Comparison of ENCODE assay signal across 10 cellular contexts in the genomic region with DNA sequence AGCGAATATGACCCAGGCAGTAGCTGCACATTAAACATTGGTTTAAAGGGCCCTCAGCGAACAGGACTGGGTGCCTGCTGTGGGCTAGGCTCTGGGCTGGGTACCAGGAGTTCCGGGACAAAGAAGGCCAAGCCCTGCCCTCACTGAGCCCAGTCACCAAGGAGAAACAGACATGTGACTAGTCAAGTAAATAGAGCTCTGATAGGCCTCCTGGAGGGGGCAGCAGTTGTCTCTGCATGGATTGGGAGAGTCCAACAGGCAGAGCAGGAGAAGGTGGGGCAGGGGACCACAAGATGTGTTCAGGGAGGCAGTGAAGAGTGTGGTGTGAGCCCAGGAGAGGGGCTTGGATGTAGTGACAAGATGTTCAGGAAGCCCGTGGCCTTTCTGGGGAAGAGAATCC. TPM values are rescaled to one million over a fixed set of nuclear protein-coding genes. Genes with fewer than 3 reads are reported as not detected.
DNase-seq lines count a peak whose midpoint lies in the region; ATAC-seq, FAIRE-seq and TF ChIP-seq lines count a peak whose summit lies in the region.
"Had no signal": no experiment of that assay in that cellular context is flagged by ENCODE, and none has a peak within 500 bp of the region (broad histone marks: within the 10 kb centered on the region; RNA-seq: fewer than 3 reads in every experiment).

No MANE protein-coding gene starts in this region.

- peaks cover 19 to 22% of the 10 kb centered on the region in 2 donors for H3K4me1 Mint-ChIP-seq in effector memory CD8-positive, alpha-beta T cell (ENCODE audit: low read depth in 2 of 2)

- H3K79me2 ChIP-seq in GM12878 (ENCODE audit: control insufficient read depth, insufficient read depth, low read length) = peaks cover 59% of the 10 kb centered on the region

- no peak overlapping the region for H2AK5ac ChIP-seq in mesenchymal stem cell (ENCODE audit: low read length, severe bottlenecking)

- no peak overlapping the region for H4K8ac ChIP-seq in mesenchymal stem cell (ENCODE audit: low read length)

- no peak overlapping the region for H3K23ac ChIP-seq in mesenchymal stem cell (ENCODE audit: low read length in 2 of 2)

- peak overlapping the region; percentile 4; the same call in 1 of the 2 replicates for H3K27ac ChIP-seq in GM12878 (ENCODE audit: control insufficient read depth, insufficient read depth)
- peak overlapping the region; percentile 5 for H3K27ac ChIP-seq in mesenchymal stem cell (ENCODE audit: low read length, poor library complexity, severe bottlenecking)

- TF ChIP-seq CTCF in GM12878 (IDR thresholded peaks at IDR 0.05 in 2 of 3, conservative IDR thresholded peaks at IDR 0.05 in 1 of 3; ENCODE audit: control insufficient read depth in 2 of 3, extremely low read depth in 1 of 3, insufficient read depth in 1 of 3, low read depth in 3 of 3, low read length in 3 of 3) = peak in 1 of 3 experiments; percentile 10; a peak in 2 of 6 replicates
- no peak for TF ChIP-seq CTCF in GM10248 (IDR thresholded peaks at IDR 0.05; ENCODE audit: control extremely low read depth, extremely low read depth, low read depth, missing control alignments)

- H3K18ac ChIP-seq in mesenchymal stem cell (ENCODE audit: low read depth in 1 of 2, low read length in 2 of 2) = no peak overlapping the region

- H3K9me3 Mint-ChIP-seq in effector memory CD8-positive, alpha-beta T cell = no peaks in the 10 kb centered on the region
- H3K9me3 Mint-ChIP-seq: naive B cell; T-helper 1 cell treated with Interleukin-12 subunit alpha and Interleukin-12 subunit beta and Interleukin-4 antibody, amounts not matched to agents 30 μg/mL and 1 μg/mL, for 36 hours had no signal

- no peak overlapping the region for H2BK12ac ChIP-seq in mesenchymal stem cell (ENCODE audit: low read length in 2 of 2)

- peaks cover 10% of the 10 kb centered on the region for H3K4me1 ChIP-seq in GM12878 (ENCODE audit: control insufficient read depth, insufficient read depth, low read length)
- peaks cover 33% of the 10 kb centered on the region for H3K4me1 ChIP-seq in mesenchymal stem cell (ENCODE audit: control insufficient read depth, insufficient read depth, low read depth, low read length)

- 98% methylated on average over 4 of the region's 4 CpGs for WGBS in GM12878 (ENCODE audit: insufficient coverage, insufficient replicate concordance, low lambda C conversion rate, missing lambda C conversion rate)
- whole genome bisulfite sequencing in mesenchymal stem cell = 83% methylated on average over 3 of the region's 4 CpGs

- H3K27me3 ChIP-seq in GM12878 (replicated peaks in 1 of 2; ENCODE audit: control insufficient read depth in 2 of 2, insufficient read depth in 2 of 2, low read length in 1 of 2) (no peaks in the 10 kb centered on the region), mesenchymal stem cell (ENCODE audit: control insufficient read depth in 1 of 2, insufficient read depth in 1 of 2, low read length in 2 of 2) (no peaks in the 10 kb centered on the region)

- no peak overlapping the region for H3K4me3 Mint-ChIP-seq in effector memory CD8-positive, alpha-beta T cell
- H3K4me3 Mint-ChIP-seq: naive B cell; T-helper 1 cell treated with Interleukin-12 subunit alpha and Interleukin-12 subunit beta and Interleukin-4 antibody, amounts not matched to agents 30 μg/mL and 1 μg/mL, for 36 hours had no signal

- no peak overlapping the region for H2BK15ac ChIP-seq in mesenchymal stem cell (ENCODE audit: low read depth, poor library complexity, severe bottlenecking)

- SMC1A ChIA-PET in GM12878 (lab: Charles Lee; ENCODE audit: uncharacterized antibody, unreplicated experiment) = no interaction called here

- no peak overlapping the region for H2AFZ ChIP-seq in GM12878 (ENCODE audit: control insufficient read depth, low read depth, low read length)
- no peak overlapping the region for H2AFZ ChIP-seq in mesenchymal stem cell (ENCODE audit: low read depth, low read length)

- TF ChIP-seq POLR2A in GM12878 (IDR thresholded peaks at IDR 0.05; ENCODE audit: low read depth, low read length) = no peak
- no peak for TF ChIP-seq POLR2A in GM12891 (IDR thresholded peaks at IDR 0.05; ENCODE audit: low read depth, low read length)

- H3K4me2 ChIP-seq in GM12878 (ENCODE audit: control insufficient read depth, insufficient read depth) (peak overlapping the region; percentile 85), mesenchymal stem cell (ENCODE audit: low read length, poor library complexity, severe bottlenecking) (peak overlapping the region; percentile 6)

- H3K27ac Mint-ChIP-seq in effector memory CD8-positive, alpha-beta T cell = no peak overlapping the region
- H3K27ac Mint-ChIP-seq: naive B cell; T-helper 1 cell treated with Interleukin-12 subunit alpha and Interleukin-12 subunit beta and Interleukin-4 antibody, amounts not matched to agents 30 μg/mL and 1 μg/mL, for 36 hours had no signal

- H3K27me3 Mint-ChIP-seq in effector memory CD8-positive, alpha-beta T cell = no peaks in the 10 kb centered on the region
- H3K27me3 Mint-ChIP-seq: naive B cell had no signal

- DNase-seq in DMS114 treated with DMSO at 0.1 percent for 48 hours (lab: John Stamatoyannopoulos, UW; ENCODE audit: unreplicated experiment) = peak; percentile 22
- DNase-seq in LHCN-M2 (ENCODE audit: low read depth) = peak; percentile 80
- DNase-seq in GM12878 (ENCODE audit: low read depth, low spot score) = no peak
- DNase-seq in mesenchymal stem cell = peak; percentile 76
- DNase-seq in GM12891 (ENCODE audit: insufficient read length, low spot score) = no peak
- no peak for DNase-seq in effector memory CD8-positive, alpha-beta T cell
- DNase-seq in GM10248 (ENCODE audit: extremely low spot score) = no peak
- no peak for DNase-seq in DMS153 (lab: John Stamatoyannopoulos, UW)
- DNase-seq: naive B cell had no signal

- FAIRE-seq in GM12878 (lab: Jason Lieb, UNC) = no peak
- FAIRE-seq in GM12891 (lab: Jason Lieb, UNC) = no peak

- intact Hi-C loops in GM12878 (cut with micrococcal nuclease; ENCODE audit: unreplicated experiment) = loop anchor here (5.0 kb wide), 1 partner anchor 205 kb away; a partner anchor contains a TSS

- CTCF ChIA-PET in GM12878 (lab: Yijun Ruan, JAX) = no interaction called here
- CTCF ChIA-PET in GM10248 (lab: Yijun Ruan, JAX) = interaction anchor here (2.6 kb wide), 1 partner anchor 96 kb away, joined by 8 read pairs; no protein-coding TSS in a partner anchor

- no peak for TF ChIP-seq RAD21 in GM12878 (IDR thresholded peaks at IDR 0.05; ENCODE audit: insufficient read depth, low read depth, low read length)

- peak overlapping the region; percentile 90; the same call in 1 of the 2 replicates for H3K4me3 ChIP-seq in GM12878
- H3K4me3 ChIP-seq in mesenchymal stem cell (ENCODE audit: insufficient read depth in 1 of 2, low read depth in 1 of 2, low read length in 2 of 2) = peak overlapping the region in 1 of 2 experiments; percentile 97

- H2BK120ac ChIP-seq in mesenchymal stem cell (ENCODE audit: low read depth, low read length) = no peak overlapping the region

- in situ Hi-C loops in GM12878 (cut with MboI) = no loop called here

- no peak overlapping the region for H3K14ac ChIP-seq in mesenchymal stem cell (ENCODE audit: low read length in 2 of 2)

- peaks cover 25% of the 10 kb centered on the region for H3K36me3 Mint-ChIP-seq in effector memory CD8-positive, alpha-beta T cell (ENCODE audit: insufficient read depth)
- H3K36me3 Mint-ChIP-seq: naive B cell had no signal

- no peaks in the 10 kb centered on the region for H3K9me3 ChIP-seq in GM12878 (replicated peaks; ENCODE audit: control insufficient read depth, insufficient read depth, low read length)
- H3K9me3 ChIP-seq in mesenchymal stem cell (ENCODE audit: control insufficient read depth, low read length) = no peaks in the 10 kb centered on the region

- ATAC-seq in GM12878 = no peak; the same call in 2 of the 3 replicates
- ATAC-seq in effector memory CD8-positive, alpha-beta T cell (replicated peaks) = no peak

- H3K9ac ChIP-seq in GM12878 (ENCODE audit: control insufficient read depth, insufficient read depth, low read length) (no peak overlapping the region), mesenchymal stem cell (ENCODE audit: low read length) (peak overlapping the region; percentile 97)

- BruUV-seq in GM12878 (replicated peaks; lab: Mats Ljungman, UMichigan) = no TSS peak

- no peaks in the 10 kb centered on the region for H4K20me1 ChIP-seq in GM12878 (ENCODE audit: control insufficient read depth, insufficient read depth)

- H3K4ac ChIP-seq in mesenchymal stem cell (ENCODE audit: low read depth in 1 of 2, low read length in 2 of 2) = no peak overlapping the region

- no peak for TF ChIP-seq EP300 in GM12878 (IDR thresholded peaks at IDR 0.05; ENCODE audit: borderline replicate concordance in 1 of 2, control insufficient read depth in 1 of 2, low read depth in 2 of 2, low read length in 2 of 2)

- no peak overlapping the region for H2BK5ac ChIP-seq in mesenchymal stem cell (ENCODE audit: low read depth, low read length, poor library complexity, severe bottlenecking)

- RAD21 ChIA-PET in GM12878 (lab: Charles Lee; ENCODE audit: unreplicated experiment) = interaction anchor here (0.6 kb wide), 1 partner anchor 95 kb away, joined by 3 read pairs; no protein-coding TSS in a partner anchor

- H3K36me3 ChIP-seq in GM12878 (ENCODE audit: control insufficient read depth in 2 of 2, insufficient read depth in 2 of 2, low read length in 1 of 2) (0 out of 4 replicates have a peak, but pooled peaks cover 0 to 2% of the 10 kb centered on the region in 2 experiments), mesenchymal stem cell (ENCODE audit: control insufficient read depth in 1 of 2, insufficient read depth in 2 of 2, low read depth in 1 of 2, low read length in 2 of 2) (peaks cover 19 to 41% of the 10 kb centered on the region in 2 experiments)

- H3K79me1 ChIP-seq in mesenchymal stem cell (replicated peaks; ENCODE audit: low read length, poor library complexity, severe bottlenecking) = peaks cover 4% of the 10 kb centered on the region

- peak overlapping the region; percentile 6 for H4K91ac ChIP-seq in mesenchymal stem cell (ENCODE audit: low read length)

- POLR2A ChIA-PET in GM12878 (lab: Charles Lee) (no interaction called here), GM10248 (lab: Yijun Ruan, JAX) (interaction anchor here (0.7 kb wide), 1 partner anchor 144 kb away, joined by 4 read pairs; no protein-coding TSS in a partner anchor)

RNA-seq across cellular contexts. Expression of a gene that starts 3.1 kb away (rescaled TPM):
- total RNA-seq in LHCN-M2 (2014; rRNA removed) = 66.4 and 105 TPM in 2 replicates
- polyA plus RNA-seq in LHCN-M2 (2012) = 192 TPM
- 153 and 154 TPM in 2 replicates for total RNA-seq in GM12878 (2013; cell fraction: nucleolus; rRNA removed)
- 39.6 and 57.8 TPM in 2 replicates for total RNA-seq in GM12878 (2014; rRNA removed)
- total RNA-seq in GM12878 (2014; rRNA removed; fragmentation: Illumina TruSeq; extraction: Trizol) = 59.2 and 62.5 TPM in 2 replicates
- total RNA-seq in GM12878 (2021) = 106 and 123 TPM in 2 replicates
- polyA plus RNA-seq in GM12878 (2011; ENCODE audit: low read depth) = 80.2 TPM
- 48.7 and 89.4 TPM in 2 replicates for polyA plus RNA-seq in GM12878 (2011; rRNA removed)
- polyA plus RNA-seq in GM12878 (2011; cell fraction: cytosol; rRNA removed) = 77.5 and 90.4 TPM in 2 replicates
- 105 and 115 TPM in 2 replicates for polyA plus RNA-seq in GM12878 (2011; cell fraction: nucleus; rRNA removed)
- polyA plus RNA-seq in GM12878 (2012) = 77.8 and 94.7 TPM in 2 replicates
- polyA plus RNA-seq in GM12878 (2014; fragmentation: Illumina TruSeq; extraction: Trizol) = 66.1 and 74.0 TPM in 2 replicates
- polyA plus RNA-seq in GM12878 (2014; fragmentation: Nextera tagmentation; extraction: Ambion mirVana) = 10 to 100 TPM in 1 of 2 experiments, 1 to 10 TPM in 1; 4.8 to 17.5 TPM
- 95.2 and 98.5 TPM in 2 replicates for polyA plus RNA-seq in GM12878 (2014; rRNA removed)
- polyA plus RNA-seq in GM12878 (2016; fragmentation: Nextera tagmentation; extraction: Ambion mirVana) = 100 to 1,000 TPM; 177 to 185 TPM
- polyA minus RNA-seq in GM12878 (2011; rRNA and poly(A)+ RNA removed) = 91.0 and 95.2 TPM in 2 replicates
- 30.7 and 40.6 TPM in 2 replicates for polyA minus RNA-seq in GM12878 (2011; cell fraction: cytosol; rRNA and poly(A)+ RNA removed)
- polyA minus RNA-seq in GM12878 (2011; cell fraction: nucleus; rRNA and poly(A)+ RNA removed) = 57.9 and 112 TPM in 2 replicates
- 291 TPM for polyA plus RNA-seq in mesenchymal stem cell (2013, experiment 1 of 2)
- polyA plus RNA-seq in mesenchymal stem cell (2013, experiment 2 of 2) = 287 TPM
- polyA plus RNA-seq in GM12891 (2012; ENCODE audit: low read depth, missing spikeins) = 53.6 TPM

RNA-seq across cellular contexts. Expression of a gene that starts 42.3 kb away (rescaled TPM):
- not detected in 2 replicates for total RNA-seq in LHCN-M2 (2014; rRNA removed)
- not detected for polyA plus RNA-seq in LHCN-M2 (2012)
- total RNA-seq in GM12878 (2013; cell fraction: nucleolus; rRNA removed) = not detected in 2 replicates
- total RNA-seq in GM12878 (2014; rRNA removed) = not detected in 2 replicates
- total RNA-seq in GM12878 (2014; rRNA removed; fragmentation: Illumina TruSeq; extraction: Trizol) = not detected in 2 replicates
- total RNA-seq in GM12878 (2021) = not detected in 2 replicates
- not detected for polyA plus RNA-seq in GM12878 (2011; ENCODE audit: low read depth)
- not detected in 2 replicates for polyA plus RNA-seq in GM12878 (2011; rRNA removed)
- not detected in 2 replicates for polyA plus RNA-seq in GM12878 (2011; cell fraction: cytosol; rRNA removed)
- polyA plus RNA-seq in GM12878 (2011; cell fraction: nucleus; rRNA removed) = not detected in 2 replicates
- polyA plus RNA-seq in GM12878 (2012) = not detected in 2 replicates
- polyA plus RNA-seq in GM12878 (2014; fragmentation: Illumina TruSeq; extraction: Trizol) = not detected in 2 replicates
- polyA plus RNA-seq in GM12878 (2014; fragmentation: Nextera tagmentation; extraction: Ambion mirVana) = not detected
- not detected in 2 replicates for polyA plus RNA-seq in GM12878 (2014; rRNA removed)
- polyA plus RNA-seq in GM12878 (2016; fragmentation: Nextera tagmentation; extraction: Ambion mirVana) = not detected
- polyA minus RNA-seq in GM12878 (2011; rRNA and poly(A)+ RNA removed) = not detected in 2 replicates
- not detected in 2 replicates for polyA minus RNA-seq in GM12878 (2011; cell fraction: cytosol; rRNA and poly(A)+ RNA removed)
- not detected in 2 replicates for polyA minus RNA-seq in GM12878 (2011; cell fraction: nucleus; rRNA and poly(A)+ RNA removed)
- polyA plus RNA-seq in mesenchymal stem cell (2013, experiment 1 of 2) = not detected
- not detected for polyA plus RNA-seq in mesenchymal stem cell (2013, experiment 2 of 2)
- not detected for polyA plus RNA-seq in GM12891 (2012; ENCODE audit: low read depth, missing spikeins)

RNA-seq across cellular contexts. Expression of a gene that starts 42.4 kb away (rescaled TPM):
- total RNA-seq in LHCN-M2 (2014; rRNA removed) (not detected in 2 replicates), GM12878 (2014; rRNA removed) (not detected in 2 replicates), GM12878 (2014; rRNA removed; fragmentation: Illumina TruSeq; extraction: Trizol) (not detected in 2 replicates), GM12878 (2021) (not detected in 2 replicates)
- polyA plus RNA-seq in LHCN-M2 (2012) = not detected
- not detected in 2 replicates for total RNA-seq in GM12878 (2013; cell fraction: nucleolus; rRNA removed)
- not detected for polyA plus RNA-seq in GM12878 (2011; ENCODE audit: low read depth)
- polyA plus RNA-seq in GM12878 (2011; rRNA removed) (not detected in 2 replicates), GM12878 (2014; fragmentation: Illumina TruSeq; extraction: Trizol) (not detected in 2 replicates), GM12878 (2014; fragmentation: Nextera tagmentation; extraction: Ambion mirVana) (not detected), GM12878 (2014; rRNA removed) (not detected in 2 replicates), GM12878 (2016; fragmentation: Nextera tagmentation; extraction: Ambion mirVana) (not detected)
- not detected in 2 replicates for polyA plus RNA-seq in GM12878 (2011; cell fraction: cytosol; rRNA removed)
- not detected in 2 replicates for polyA plus RNA-seq in GM12878 (2011; cell fraction: nucleus; rRNA removed)
- not detected in 2 replicates for polyA plus RNA-seq in GM12878 (2012)
- polyA minus RNA-seq in GM12878 (2011; rRNA and poly(A)+ RNA removed) = not detected in 2 replicates
- polyA minus RNA-seq in GM12878 (2011; cell fraction: cytosol; rRNA and poly(A)+ RNA removed) = not detected in 2 replicates
- not detected in 2 replicates for polyA minus RNA-seq in GM12878 (2011; cell fraction: nucleus; rRNA and poly(A)+ RNA removed)
- polyA plus RNA-seq in mesenchymal stem cell (2013, experiment 1 of 2) = not detected
- polyA plus RNA-seq in mesenchymal stem cell (2013, experiment 2 of 2) = not detected
- not detected for polyA plus RNA-seq in GM12891 (2012; ENCODE audit: low read depth, missing spikeins)

Comparison
In these comparisons a context has a peak if more than half of its experiments do, and no peak if none do; other contexts are left out.
1. DNase-seq: peak in DMS114 treated with DMSO at 0.1 percent for 48 hours (single experiment), LHCN-M2 (single experiment) and mesenchymal stem cell (single experiment); none in GM12878 (single experiment), GM12891 (single experiment), effector memory CD8-positive, alpha-beta T cell (0 of 3), GM10248 (single experiment) and DMS153 (single experiment).